Comparison of ENCODE assay signal across 12 cellular contexts in the genomic region with DNA sequence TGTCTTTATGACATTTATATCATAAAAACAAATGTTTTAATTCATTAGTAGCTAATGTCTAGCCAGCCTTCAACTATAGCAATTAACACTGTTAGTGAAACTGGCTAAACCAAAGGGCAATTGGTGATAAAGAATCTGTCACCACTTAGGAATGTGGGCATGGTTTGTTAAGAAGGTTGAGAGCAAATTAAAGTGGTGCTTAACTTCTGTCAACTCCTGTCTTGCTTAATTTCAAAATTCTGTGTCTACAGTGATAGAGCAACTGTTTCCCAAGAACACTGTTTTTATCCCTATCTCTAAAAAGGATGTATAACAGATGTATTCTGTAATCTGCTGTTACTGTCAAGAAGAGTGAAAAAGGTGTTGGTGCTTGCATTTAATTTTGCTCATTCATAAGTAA. TPM values are rescaled to one million over a fixed set of nuclear protein-coding genes. Genes with fewer than 3 reads are reported as not detected.
DNase-seq lines count a peak whose midpoint lies in the region; TF ChIP-seq lines count a peak whose summit lies in the region.
"Had no signal": no experiment of that assay in that cellular context is flagged by ENCODE, and none has a peak within 500 bp of the region (broad histone marks: within the 10 kb centered on the region; RNA-seq: fewer than 3 reads in every experiment).

No MANE protein-coding gene starts in this region.

- DNase-seq in DMS79 treated with DMSO at 0.1 percent for 48 hours (lab: John Stamatoyannopoulos, UW): peak; percentile 1
- no peak for DNase-seq in DMS79 (lab: John Stamatoyannopoulos, UW)
- DNase-seq in RPMI7951 (ENCODE audit: low read depth): peak; percentile 25
- DNase-seq in fibroblast of villous mesenchyme (ENCODE audit: low read depth): peak; percentile 70
- peak; percentile 48 for DNase-seq in retinal pigment epithelial cell (ENCODE audit: low read depth)
- no peak for DNase-seq in NCI-H345 treated with DMSO at 0.1 percent for 48 hours (lab: John Stamatoyannopoulos, UW; ENCODE audit: unreplicated experiment)
- no peak for DNase-seq in D341Med (ENCODE audit: low spot score)
- no peak for DNase-seq in Ammon's horn (ENCODE audit: low spot score)
- DNase-seq: activated CD4-positive, alpha-beta T cell treated with anti-CD3 and anti-CD28 coated beads for 1 hour; head of caudate nucleus; NCI-H1092; NCI-H526 had no signal

- no peak overlapping the region for H3K4me3 ChIP-seq in fibroblast of villous mesenchyme (ENCODE audit: low read depth, low read length)
- no peak overlapping the region for H3K4me3 ChIP-seq in retinal pigment epithelial cell (ENCODE audit: low read length)

- TF ChIP-seq CTCF in fibroblast of villous mesenchyme (IDR thresholded peaks at IDR 0.05; ENCODE audit: insufficient read depth, low read depth, low read length) (no peak), retinal pigment epithelial cell (conservative IDR thresholded peaks at IDR 0.05; ENCODE audit: low read depth, low read length) (no peak)

RNA-seq across cellular contexts. Expression of gene CFAP36, which starts 36.5 kb away (rescaled TPM):
- 34.6 and 36.9 TPM in 2 replicates for total RNA-seq in RPMI7951 (2014; rRNA removed; shearing (Covaris generic))
- 14.8 and 21.2 TPM in 2 replicates for total RNA-seq in fibroblast of villous mesenchyme

Comparison
In these comparisons a context has a peak if more than half of its experiments do, and no peak if none do; other contexts are left out.
1. DNase-seq: peak in DMS79 treated with DMSO at 0.1 percent for 48 hours (single experiment), RPMI7951 (single experiment), fibroblast of villous mesenchyme (single experiment) and retinal pigment epithelial cell (single experiment); none in DMS79 (single experiment), NCI-H345 treated with DMSO at 0.1 percent for 48 hours (single experiment), D341Med (single experiment) and Ammon's horn (single experiment).